18 cellular contexts compared by ENCODE assay signal in genomic region chr14:36111822-36112583, GRCh38.
"Had no signal": no experiment of that assay in that cellular context is flagged by ENCODE, and none has a peak within 500 bp of the region (broad histone marks: within the 10 kb centered on the region; RNA-seq: fewer than 3 reads in every experiment).

No MANE protein-coding gene starts in this region.

- DNase-seq: effector memory CD8-positive, alpha-beta T cell; esophagus squamous epithelium; foreskin fibroblast; glutamatergic neuron; islet precursor cell; mammary epithelial cell; natural killer cell; posterior cingulate gyrus; right cardiac atrium; stimulated activated CD4-positive, alpha-beta T cell treated with anti-CD3 and anti-CD28 coated beads, Interleukin-4, amount 100 ng/mL, for 1 hour; stimulated activated CD8-positive, alpha-beta memory T cell treated with anti-CD3 and anti-CD28 coated beads, Interleukin-4, amount 100 ng/mL, for 48 hours; tibial artery; upper lobe of left lung; uterus had no signal

- H3K27ac ChIP-seq: epithelial cell of prostate, esophagus squamous epithelium, gastroesophageal sphincter, tibial artery, upper lobe of left lung, uterus had no signal

- H3K4me1 ChIP-seq: esophagus squamous epithelium, gastroesophageal sphincter, tibial artery, upper lobe of left lung, uterus had no signal

- ATAC-seq: effector memory CD8-positive, alpha-beta T cell; gastroesophageal sphincter; left lobe of liver; natural killer cell; right cardiac atrium; stimulated activated memory B cell treated with anti-CD40 and anti-IgM and Interleukin-4, amounts not matched to agents 10 μg/mL and 1 μg/mL and 100 μg/mL, for 72 hours had no signal

- H3K36me3 ChIP-seq: esophagus squamous epithelium, gastroesophageal sphincter, tibial artery, upper lobe of left lung, uterus had no signal

- H3K4me3 ChIP-seq: esophagus squamous epithelium, gastroesophageal sphincter, tibial artery, upper lobe of left lung, uterus had no signal

- H3K27me3 ChIP-seq: esophagus squamous epithelium, gastroesophageal sphincter, tibial artery, upper lobe of left lung, uterus had no signal

- H3K9me3 ChIP-seq: esophagus squamous epithelium, gastroesophageal sphincter, tibial artery, upper lobe of left lung, uterus had no signal
